17 cellular contexts compared by ENCODE assay signal in genomic region chr15:88940110-88940675, GRCh38. TPM values are rescaled to one million over a fixed set of nuclear protein-coding genes. Genes with fewer than 3 reads are reported as not detected.
"Had no signal": no experiment of that assay in that cellular context is flagged by ENCODE, and none has a peak within 500 bp of the region (broad histone marks: within the 10 kb centered on the region; RNA-seq: fewer than 3 reads in every experiment).

No MANE protein-coding gene starts in this region.

- H3K27me3 ChIP-seq: ovary, right atrium auricular region, suprapubic skin, thyroid gland, upper lobe of right lung, vagina had no signal

- H3K9me3 Mint-ChIP-seq: effector memory CD8-positive, alpha-beta T cell had no signal

- FAIRE-seq: small intestine had no signal

- H3K9me3 ChIP-seq: mucosa of descending colon, ovary, right atrium auricular region, suprapubic skin, thyroid gland, upper lobe of right lung, vagina had no signal

- H3K4me3 ChIP-seq: mucosa of descending colon, ovary, right atrium auricular region, suprapubic skin, thyroid gland, upper lobe of right lung, vagina had no signal

- DNase-seq: effector memory CD8-positive, alpha-beta T cell; foreskin melanocyte; hippocampal formation; kidney glomerular epithelial cell; mammary epithelial cell; mucosa of descending colon; naive thymus-derived CD8-positive, alpha-beta T cell; ovary; small intestine; stimulated activated CD4-positive, alpha-beta T cell treated with anti-CD3 and anti-CD28 coated beads, Interleukin-12 subunit alpha, Interleukin-12 subunit beta, amount 100 ng/mL, for 4 hours; stimulated activated naive CD4-positive, alpha-beta T cell; thyroid gland; upper lobe of right lung had no signal

- H3K4me1 ChIP-seq: right atrium auricular region, suprapubic skin, thyroid gland, upper lobe of right lung, vagina had no signal

- H3K27ac Mint-ChIP-seq: effector memory CD8-positive, alpha-beta T cell; naive thymus-derived CD8-positive, alpha-beta T cell had no signal

- H3K36me3 ChIP-seq: ovary, right atrium auricular region, suprapubic skin, thyroid gland, upper lobe of right lung, vagina had no signal

- H3K4me3 Mint-ChIP-seq: effector memory CD8-positive, alpha-beta T cell; naive thymus-derived CD8-positive, alpha-beta T cell had no signal

- H3K27ac ChIP-seq: ovary, right atrium auricular region, suprapubic skin, thyroid gland, upper lobe of right lung, vagina had no signal

RNA-seq across cellular contexts. Expression of gene HAPLN3, which starts 44.8 kb away (rescaled TPM):
- polyA plus RNA-seq: neural cell had no signal
